Comparison of ENCODE assay signal across 24 cellular contexts in the genomic region with DNA sequence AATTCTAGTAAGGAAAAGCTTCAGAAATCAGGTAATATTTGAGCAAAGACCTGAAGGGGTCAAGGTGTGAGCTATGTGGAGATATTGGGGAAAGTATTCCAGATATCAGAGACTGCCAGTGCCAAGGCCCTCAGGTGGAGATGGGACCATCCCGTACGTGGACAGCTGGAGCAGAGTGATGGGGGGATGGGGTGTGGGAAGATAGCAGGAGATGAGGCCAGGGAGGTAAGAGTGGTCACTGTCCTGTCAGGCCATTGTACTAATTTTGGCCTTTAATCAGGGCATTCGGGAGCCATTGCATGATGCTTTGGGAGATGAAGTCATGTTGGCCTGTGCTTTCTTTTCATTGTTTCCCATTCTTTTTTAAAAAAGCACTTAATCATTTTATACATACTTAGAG. TPM values are rescaled to one million over a fixed set of nuclear protein-coding genes. Genes with fewer than 3 reads are reported as not detected.
DNase-seq lines count a peak whose midpoint lies in the region; ATAC-seq and TF ChIP-seq lines count a peak whose summit lies in the region.
"Had no signal": no experiment of that assay in that cellular context is flagged by ENCODE, and none has a peak within 500 bp of the region (broad histone marks: within the 10 kb centered on the region; RNA-seq: fewer than 3 reads in every experiment).

No MANE protein-coding gene starts in this region.

- peaks cover 6% of the 10 kb centered on the region for H3K36me3 ChIP-seq in CD4-positive, CD25-positive, alpha-beta regulatory T cell (ENCODE audit: control insufficient read depth, insufficient read depth, low read length)
- H3K36me3 ChIP-seq in mucosa of descending colon (ENCODE audit: low read depth), result no peaks in the 10 kb centered on the region

- TF ChIP-seq CTCF in HL-60 (IDR thresholded peaks at IDR 0.05; ENCODE audit: insufficient read depth, low read length) (no peak), progenitor cell of endocrine pancreas (IDR thresholded peaks at IDR 0.05; ENCODE audit: unreplicated experiment) (no peak), mucosa of descending colon (IDR thresholded peaks at IDR 0.05) (no peak)

- H3K4me3 ChIP-seq in CD4-positive, CD25-positive, alpha-beta regulatory T cell (ENCODE audit: low read depth, low read length), result no peak overlapping the region
- H3K4me3 ChIP-seq in HL-60 (replicated peaks; ENCODE audit: insufficient read depth, low read length) (no peak overlapping the region), mucosa of descending colon (no peak overlapping the region)
- H3K4me3 ChIP-seq: PC-9, SK-N-MC had no signal

- no peaks in the 10 kb centered on the region for H3K27me3 Mint-ChIP-seq in CD4-positive, CD25-positive, alpha-beta regulatory T cell
- no peaks in the 10 kb centered on the region for H3K27me3 Mint-ChIP-seq in dendritic cell treated with granulocyte-macrophage colony-stimulating factor and Interleukin-4, amounts not matched to agents 40 ng/mL and 50 ng/mL, for 4 days
- no peaks in the 10 kb centered on the region for H3K27me3 Mint-ChIP-seq in progenitor cell of endocrine pancreas
- H3K27me3 Mint-ChIP-seq: activated CD4-positive, alpha-beta memory T cell treated with anti-CD3 and anti-CD28 coated beads for 36 hours; brain had no signal

- H3K4me3 Mint-ChIP-seq in CD4-positive, CD25-positive, alpha-beta regulatory T cell, result peak overlapping the region in 1 of 4 donors; percentile 61
- H3K4me3 Mint-ChIP-seq in dendritic cell treated with granulocyte-macrophage colony-stimulating factor and Interleukin-4, amounts not matched to agents 40 ng/mL and 50 ng/mL, for 4 days, result peak overlapping the region; percentile 26
- H3K4me3 Mint-ChIP-seq in progenitor cell of endocrine pancreas (ENCODE audit: low read depth), result no peak overlapping the region
- H3K4me3 Mint-ChIP-seq: activated CD4-positive, alpha-beta memory T cell treated with anti-CD3 and anti-CD28 coated beads for 36 hours; brain; neural crest cell had no signal

- H3K27ac ChIP-seq in CD4-positive, CD25-positive, alpha-beta regulatory T cell (ENCODE audit: insufficient read depth, low read length, poor library complexity, severe bottlenecking), result no peak overlapping the region
- H3K27ac ChIP-seq in HL-60 (replicated peaks), result peak overlapping the region; percentile 54
- H3K27ac ChIP-seq: PC-9, SK-N-MC had no signal

- no peaks in the 10 kb centered on the region for H3K27me3 ChIP-seq in CD4-positive, CD25-positive, alpha-beta regulatory T cell (ENCODE audit: control insufficient read depth, insufficient read depth, low read length)
- H3K27me3 ChIP-seq in HL-60 (ENCODE audit: insufficient read depth, poor library complexity, severe bottlenecking), result no peaks in the 10 kb centered on the region

- H3K9me3 ChIP-seq in CD4-positive, CD25-positive, alpha-beta regulatory T cell (ENCODE audit: control insufficient read depth in 2 of 2, low read length in 2 of 2), result peaks cover 2 to 6% of the 10 kb centered on the region in 2 experiments
- no peaks in the 10 kb centered on the region for H3K9me3 ChIP-seq in mucosa of descending colon

- H3K36me3 Mint-ChIP-seq in CD4-positive, CD25-positive, alpha-beta regulatory T cell, result peaks cover 16% of the 10 kb centered on the region
- peaks cover 54% of the 10 kb centered on the region for H3K36me3 Mint-ChIP-seq in dendritic cell treated with granulocyte-macrophage colony-stimulating factor and Interleukin-4, amounts not matched to agents 40 ng/mL and 50 ng/mL, for 4 days (ENCODE audit: low read depth)
- peaks cover 9% of the 10 kb centered on the region for H3K36me3 Mint-ChIP-seq in progenitor cell of endocrine pancreas (ENCODE audit: insufficient read depth)

- peak overlapping the region; percentile 33 to 95 (median 94) for H3K27ac Mint-ChIP-seq in CD4-positive, CD25-positive, alpha-beta regulatory T cell
- H3K27ac Mint-ChIP-seq in dendritic cell treated with granulocyte-macrophage colony-stimulating factor and Interleukin-4, amounts not matched to agents 40 ng/mL and 50 ng/mL, for 4 days, result peak overlapping the region; percentile 93
- H3K27ac Mint-ChIP-seq in progenitor cell of endocrine pancreas, result peak overlapping the region; percentile 37
- H3K27ac Mint-ChIP-seq: brain had no signal

- no peak for DNase-seq in CD4-positive, CD25-positive, alpha-beta regulatory T cell
- DNase-seq in HL-60 (ENCODE audit: low read depth in 1 of 2, low spot score in 1 of 2) (no peak), progenitor cell of endocrine pancreas (ENCODE audit: low spot score, unreplicated experiment) (no peak), posterior cingulate gyrus (no peak), mucosa of descending colon (no peak)
- DNase-seq: activated CD4-positive, alpha-beta memory T cell treated with anti-CD3 and anti-CD28 coated beads for 36 hours; activated effector memory CD4-positive, alpha-beta T cell treated with anti-CD3 and anti-CD28 coated beads, Interleukin-2, amount 50 U/mL, for 16 hours; DMS153; IMR-90; NCI-H2081 treated with DMSO at 0.1 percent for 48 hours; NCI-H526 treated with DMSO at 0.1 percent for 48 hours; PC-9; stimulated activated CD4-positive, alpha-beta T cell treated with anti-CD3 and anti-CD28 coated beads, Interleukin-15, amount 100 ng/mL, for 24 hours; substantia nigra had no signal

- H3K4me1 Mint-ChIP-seq in CD4-positive, CD25-positive, alpha-beta regulatory T cell, result peaks cover 47 to 62% (median 55%) of the 10 kb centered on the region in 4 donors
- H3K4me1 Mint-ChIP-seq in dendritic cell treated with granulocyte-macrophage colony-stimulating factor and Interleukin-4, amounts not matched to agents 40 ng/mL and 50 ng/mL, for 4 days (ENCODE audit: low read depth), result peaks cover 66% of the 10 kb centered on the region
- no peaks in the 10 kb centered on the region for H3K4me1 Mint-ChIP-seq in progenitor cell of endocrine pancreas (ENCODE audit: low read depth)
- H3K4me1 Mint-ChIP-seq: brain, neural crest cell had no signal

- peaks cover 0 to 3% (median 0%) of the 10 kb centered on the region in 7 donors for H3K9me3 Mint-ChIP-seq in CD4-positive, CD25-positive, alpha-beta regulatory T cell
- H3K9me3 Mint-ChIP-seq in dendritic cell treated with granulocyte-macrophage colony-stimulating factor and Interleukin-4, amounts not matched to agents 40 ng/mL and 50 ng/mL, for 4 days, result no peaks in the 10 kb centered on the region
- H3K9me3 Mint-ChIP-seq in progenitor cell of endocrine pancreas (ENCODE audit: low read depth), result peaks cover 4% of the 10 kb centered on the region

- no peak for ATAC-seq in CD4-positive, CD25-positive, alpha-beta regulatory T cell (ENCODE audit: low read depth in 2 of 2)
- ATAC-seq in GM21576 (IDR thresholded peaks at IDR 0.05; ENCODE audit: unreplicated experiment), result no peak
- no peak for ATAC-seq in HG02884 (IDR thresholded peaks at IDR 0.05; ENCODE audit: unreplicated experiment)
- ATAC-seq in mucosa of descending colon, result no peak

- intact Hi-C loops in dendritic cell treated with granulocyte-macrophage colony-stimulating factor and Interleukin-4, amounts not matched to agents 40 ng/mL and 50 ng/mL, for 4 days (cut with micrococcal nuclease), result loop anchor here (5.0 kb wide), 2 partner anchors 36 to 236 kb away; partner anchors contain the start of gene GPR183
- intact Hi-C loops in posterior cingulate gyrus (cut with DNase I) (no loop called here), mucosa of descending colon (cut with DNase I, micrococcal nuclease) (loop anchor here (5.0 to 10.0 kb wide), 2 partner anchors 164 to 166 kb away; no protein-coding TSS in a partner anchor)

- H3K4me1 ChIP-seq in CD4-positive, CD25-positive, alpha-beta regulatory T cell (ENCODE audit: control insufficient read depth, insufficient read depth, low read length, poor library complexity, severe bottlenecking), result peaks cover 43% of the 10 kb centered on the region
- no peaks in the 10 kb centered on the region for H3K4me1 ChIP-seq in mucosa of descending colon (ENCODE audit: low read depth)

RNA-seq across cellular contexts. Expression of gene GPR18, which starts 13.1 kb away (rescaled TPM):
- total RNA-seq in CD4-positive, CD25-positive, alpha-beta regulatory T cell, result 8.6 TPM
- 10 to 100 TPM in 2 of 4 donors, 1 to 10 TPM in 2; 6.1 to 22.6 (median 10.5) TPM for polyA plus RNA-seq in CD4-positive, CD25-positive, alpha-beta regulatory T cell
- total RNA-seq in progenitor cell of endocrine pancreas (not detected in 2 replicates), mucosa of descending colon (under 1 TPM; 0.35 to 0.60 (median 0.46) TPM)
- total RNA-seq: epithelial cell of proximal tubule, glomerular endothelial cell, IMR-90, lung microvascular endothelial cell, neural crest cell, PC-9, renal cortical epithelial cell had no signal
- polyA plus RNA-seq: IMR-90 had no signal

RNA-seq across cellular contexts. Expression of gene GPR183, which starts 36.0 kb away (rescaled TPM):
- total RNA-seq in CD4-positive, CD25-positive, alpha-beta regulatory T cell, result 206 TPM
- 100 to 1,000 TPM; 262 to 418 (median 324) TPM for polyA plus RNA-seq in CD4-positive, CD25-positive, alpha-beta regulatory T cell
- total RNA-seq in progenitor cell of endocrine pancreas (not detected in 2 replicates), mucosa of descending colon (10 to 100 TPM in 1 of 3 donors, 1 to 10 TPM in 2; 1.6 to 15.3 (median 5.0) TPM)
- total RNA-seq: neural crest cell, PC-9, renal cortical epithelial cell had no signal

Comparison
In these comparisons a context has a peak if more than half of its experiments do, and no peak if none do; other contexts are left out.
1. H3K27ac Mint-ChIP-seq: peak in every context shown above with its lines; median percentile 94 in CD4-positive, CD25-positive, alpha-beta regulatory T cell; 93 in dendritic cell treated with granulocyte-macrophage colony-stimulating factor and Interleukin-4, amounts not matched to agents 40 ng/mL and 50 ng/mL, for 4 days; 37 in progenitor cell of endocrine pancreas.
2. RNA of gene GPR183, which starts 36.0 kb away (total RNA-seq): 206 TPM in CD4-positive, CD25-positive, alpha-beta regulatory T cell (single experiment); 1.6 to 15.3 TPM in mucosa of descending colon and not detected in progenitor cell of endocrine pancreas; every median in the first group is over 10 times any median in the second.